In genomic region chr6:31294056-31294455, GRCh38 we compare ENCODE assay signal across 26 cellular contexts.
"Had no signal": no experiment of that assay in that cellular context is flagged by ENCODE, and none has a peak within 500 bp of the region (broad histone marks: within the 10 kb centered on the region; RNA-seq: fewer than 3 reads in every experiment).

No MANE protein-coding gene starts in this region.

- DNase-seq: stimulated activated CD4-positive, alpha-beta T cell treated with anti-CD3 and anti-CD28 coated beads, Interleukin-2, amount 100 ng/mL, for 24 hours; stimulated activated CD4-positive, alpha-beta T cell treated with anti-CD3 and anti-CD28 coated beads, Interleukin-2, amount 100 ng/mL, for 48 hours; stimulated activated CD4-positive, alpha-beta T cell treated with anti-CD3 and anti-CD28 coated beads, Interleukin-4, amount 100 ng/mL, for 1 hour; stimulated activated CD4-positive, alpha-beta T cell treated with anti-CD3 and anti-CD28 coated beads, Interleukin-4, amount 100 ng/mL, for 24 hours; stimulated activated CD4-positive, alpha-beta T cell treated with anti-CD3 and anti-CD28 coated beads, Interleukin-4, amount 100 ng/mL, for 4 hours; stimulated activated CD8-positive, alpha-beta memory T cell treated with anti-CD3 and anti-CD28 coated beads, Interleukin-4, amount 100 ng/mL, for 48 hours; stimulated activated naive B cell treated with anti-CD40 and anti-IgM and Interleukin-4, amounts not matched to agents 10 μg/mL and 1 μg/mL and 100 μg/mL, for 72 hours; stimulated activated naive CD4-positive, alpha-beta T cell; stimulated activated naive CD4-positive, alpha-beta T cell treated with Interleukin-2 at 50 U/mL for 16 hours; stimulated activated naive CD8-positive, alpha-beta T cell treated with anti-CD3 and anti-CD28 coated beads, Interleukin-15, amount 100 ng/mL, for 72 hours; stimulated activated naive CD8-positive, alpha-beta T cell treated with anti-CD3 and anti-CD28 coated beads, Interleukin-15, Interleukin-2, amounts not matched to agents 100 U/mL and 50 U/mL, for 24 hours; stomach; substantia nigra; testis; thyroid gland; tibial artery; transverse colon; upper lobe of right lung; uterus had no signal

- H3K36me3 ChIP-seq: stomach, suprapubic skin, thoracic aorta, thyroid gland, tibial artery, tibial nerve, transverse colon, upper lobe of right lung, uterus, vagina had no signal

- H3K27me3 ChIP-seq: testis, thyroid gland, vagina had no signal

- H3K27ac ChIP-seq: stomach, suprapubic skin, testis, thoracic aorta, thyroid gland, tibial artery, tibial nerve, transverse colon, upper lobe of right lung, uterus, vagina had no signal

- H3K4me1 ChIP-seq: stomach, suprapubic skin, testis, thyroid gland, tibial artery, transverse colon, upper lobe of right lung, uterus, vagina had no signal

- H3K9me3 ChIP-seq: stomach, suprapubic skin, testis, thoracic aorta, thyroid gland, tibial artery, transverse colon, upper lobe of right lung, uterus, vagina had no signal

- ATAC-seq: stimulated activated effector memory CD8-positive, alpha-beta T cell treated with anti-CD3 and anti-CD28 coated beads, Interleukin-12 subunit alpha, Interleukin-12 subunit beta, amount 100 ng/mL, for 72 hours; stimulated activated memory B cell treated with anti-CD40 and anti-IgM and Interleukin-4, amounts not matched to agents 10 μg/mL and 1 μg/mL and 100 μg/mL, for 72 hours; stimulated activated naive B cell treated with anti-CD40 and anti-IgM and Interleukin-4, amounts not matched to agents 10 μg/mL and 1 μg/mL and 100 μg/mL, for 72 hours; stimulated activated naive CD8-positive, alpha-beta T cell treated with anti-CD3 and anti-CD28 coated beads, Interleukin-15, amount 100 ng/mL, for 72 hours; stimulated activated naive CD8-positive, alpha-beta T cell treated with anti-CD3 and anti-CD28 coated beads, Interleukin-15, Interleukin-2, amounts not matched to agents 100 U/mL and 50 U/mL, for 24 hours; upper lobe of right lung had no signal

- FAIRE-seq: urothelium cell line had no signal

- H3K4me3 ChIP-seq: stomach, suprapubic skin, testis, thoracic aorta, thyroid gland, tibial artery, tibial nerve, transverse colon, upper lobe of right lung, uterus, vagina had no signal
